1 cellular context compared by ENCODE assay signal in the genomic region with DNA sequence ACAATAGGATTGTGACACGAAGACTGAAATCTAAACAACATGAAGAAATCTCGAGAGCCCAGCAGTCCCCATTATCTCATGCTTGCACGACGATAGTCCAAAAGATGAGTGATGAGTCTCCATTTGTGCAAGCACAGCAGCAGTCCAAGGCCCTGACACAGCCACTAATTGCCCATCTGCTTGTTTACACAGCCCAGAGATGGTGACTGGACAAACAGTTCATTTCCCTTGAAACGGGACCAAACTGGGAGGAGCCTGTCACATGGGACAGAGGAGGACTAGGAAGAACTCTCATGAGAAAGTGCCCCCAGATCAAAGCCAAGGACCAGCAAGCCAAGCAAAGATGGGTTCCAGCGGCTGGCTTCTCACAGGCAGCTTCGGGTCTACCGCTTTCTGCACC.
TF ChIP-seq lines count a peak whose summit lies in the region.

No MANE protein-coding gene starts in this region.

TF ChIP-seq in K562, 482 proteins besides CTCF, POLR2A, EP300 and RAD21 (continued from another document):
- TF ChIP-seq, protein P1, sequence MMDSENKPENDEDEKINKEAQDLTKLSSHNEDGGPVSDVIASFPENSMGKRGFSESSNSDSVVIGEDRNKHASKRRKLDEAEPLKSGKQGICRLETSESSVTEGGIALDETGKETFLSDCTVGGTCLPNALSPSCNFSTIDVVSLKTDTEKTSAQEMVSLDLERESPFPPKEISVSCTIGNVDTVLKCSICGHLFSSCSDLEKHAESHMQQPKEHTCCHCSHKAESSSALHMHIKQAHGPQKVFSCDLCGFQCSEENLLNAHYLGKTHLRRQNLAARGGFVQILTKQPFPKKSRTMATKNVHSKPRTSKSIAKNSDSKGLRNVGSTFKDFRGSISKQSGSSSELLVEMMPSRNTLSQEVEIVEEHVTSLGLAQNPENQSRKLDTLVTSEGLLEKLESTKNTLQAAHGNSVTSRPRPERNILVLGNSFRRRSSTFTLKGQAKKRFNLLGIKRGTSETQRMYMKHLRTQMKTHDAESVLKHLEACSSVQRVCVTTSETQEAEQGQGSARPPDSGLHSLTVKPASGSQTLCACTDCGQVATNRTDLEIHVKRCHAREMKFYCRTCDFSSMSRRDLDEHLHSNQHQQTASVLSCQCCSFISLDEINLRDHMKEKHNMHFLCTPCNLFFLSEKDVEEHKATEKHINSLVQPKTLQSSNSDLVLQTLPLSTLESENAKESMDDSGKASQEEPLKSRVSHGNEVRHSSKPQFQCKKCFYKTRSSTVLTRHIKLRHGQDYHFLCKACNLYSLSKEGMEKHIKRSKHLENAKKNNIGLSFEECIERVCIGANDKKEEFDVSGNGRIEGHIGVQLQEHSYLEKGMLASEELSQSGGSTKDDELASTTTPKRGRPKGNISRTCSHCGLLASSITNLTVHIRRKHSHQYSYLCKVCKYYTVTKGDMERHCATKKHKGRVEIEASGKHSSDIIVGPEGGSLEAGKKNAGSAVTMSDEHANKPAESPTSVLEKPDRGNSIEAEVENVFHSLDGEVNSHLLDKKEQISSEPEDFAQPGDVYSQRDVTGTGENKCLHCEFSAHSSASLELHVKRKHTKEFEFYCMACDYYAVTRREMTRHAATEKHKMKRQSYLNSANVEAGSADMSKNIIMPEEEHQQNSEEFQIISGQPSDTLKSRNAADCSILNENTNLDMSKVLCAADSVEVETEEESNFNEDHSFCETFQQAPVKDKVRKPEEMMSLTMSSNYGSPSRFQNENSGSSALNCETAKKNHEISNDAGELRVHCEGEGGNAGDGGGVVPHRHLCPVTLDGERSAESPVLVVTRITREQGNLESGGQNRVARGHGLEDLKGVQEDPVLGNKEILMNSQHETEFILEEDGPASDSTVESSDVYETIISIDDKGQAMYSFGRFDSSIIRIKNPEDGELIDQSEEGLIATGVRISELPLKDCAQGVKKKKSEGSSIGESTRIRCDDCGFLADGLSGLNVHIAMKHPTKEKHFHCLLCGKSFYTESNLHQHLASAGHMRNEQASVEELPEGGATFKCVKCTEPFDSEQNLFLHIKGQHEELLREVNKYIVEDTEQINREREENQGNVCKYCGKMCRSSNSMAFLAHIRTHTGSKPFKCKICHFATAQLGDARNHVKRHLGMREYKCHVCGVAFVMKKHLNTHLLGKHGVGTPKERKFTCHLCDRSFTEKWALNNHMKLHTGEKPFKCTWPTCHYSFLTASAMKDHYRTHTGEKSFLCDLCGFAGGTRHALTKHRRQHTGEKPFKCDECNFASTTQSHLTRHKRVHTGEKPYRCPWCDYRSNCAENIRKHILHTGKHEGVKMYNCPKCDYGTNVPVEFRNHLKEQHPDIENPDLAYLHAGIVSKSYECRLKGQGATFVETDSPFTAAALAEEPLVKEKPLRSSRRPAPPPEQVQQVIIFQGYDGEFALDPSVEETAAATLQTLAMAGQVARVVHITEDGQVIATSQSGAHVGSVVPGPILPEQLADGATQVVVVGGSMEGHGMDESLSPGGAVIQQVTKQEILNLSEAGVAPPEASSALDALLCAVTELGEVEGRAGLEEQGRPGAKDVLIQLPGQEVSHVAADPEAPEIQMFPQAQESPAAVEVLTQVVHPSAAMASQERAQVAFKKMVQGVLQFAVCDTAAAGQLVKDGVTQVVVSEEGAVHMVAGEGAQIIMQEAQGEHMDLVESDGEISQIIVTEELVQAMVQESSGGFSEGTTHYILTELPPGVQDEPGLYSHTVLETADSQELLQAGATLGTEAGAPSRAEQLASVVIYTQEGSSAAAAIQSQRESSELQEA (IDR thresholded peaks at IDR 0.05; ENCODE audit: low read depth) = no peak
- peak; percentile 64 for TF ChIP-seq MEIS2 (IDR thresholded peaks at IDR 0.05; ENCODE audit: partially characterized antibody)
- TF ChIP-seq FOXA3 (CRISPR knock-in tag; conservative IDR thresholded peaks at IDR 0.05 in 1 of 2, IDR thresholded peaks at IDR 0.05 in 1 of 2) = peak in 1 of 2 experiments; percentile 60; a peak in 1 of 4 replicates
- no peak for TF ChIP-seq SREBF2 (CRISPR knock-in tag; IDR thresholded peaks at IDR 0.05)
- TF ChIP-seq CBFA2T3 (IDR thresholded peaks at IDR 0.05) = peak; percentile 32
- TF ChIP-seq, protein P2, sequence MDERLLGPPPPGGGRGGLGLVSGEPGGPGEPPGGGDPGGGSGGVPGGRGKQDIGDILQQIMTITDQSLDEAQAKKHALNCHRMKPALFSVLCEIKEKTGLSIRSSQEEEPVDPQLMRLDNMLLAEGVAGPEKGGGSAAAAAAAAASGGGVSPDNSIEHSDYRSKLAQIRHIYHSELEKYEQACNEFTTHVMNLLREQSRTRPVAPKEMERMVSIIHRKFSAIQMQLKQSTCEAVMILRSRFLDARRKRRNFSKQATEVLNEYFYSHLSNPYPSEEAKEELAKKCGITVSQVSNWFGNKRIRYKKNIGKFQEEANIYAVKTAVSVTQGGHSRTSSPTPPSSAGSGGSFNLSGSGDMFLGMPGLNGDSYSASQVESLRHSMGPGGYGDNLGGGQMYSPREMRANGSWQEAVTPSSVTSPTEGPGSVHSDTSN (CRISPR knock-in tag; IDR thresholded peaks at IDR 0.05; ENCODE audit: low read depth) = no peak
- TF ChIP-seq, protein P2 (tag; conservative IDR thresholded peaks at IDR 0.05; ENCODE audit: low read depth) = peak; percentile 29; the same call in 1 of the 2 replicates
- TF ChIP-seq YBX1 (IDR thresholded peaks at IDR 0.05) = no peak
- peak; percentile 36; the same call in 1 of the 2 replicates for TF ChIP-seq CBFA2T2 (conservative IDR thresholded peaks at IDR 0.05)
- peak; percentile 21 for TF ChIP-seq ZFP36 (IDR thresholded peaks at IDR 0.05; ENCODE audit: low read depth, low read length, partially characterized antibody)
- peak; percentile 39; the same call in 1 of the 2 replicates for TF ChIP-seq TAL1 (IDR thresholded peaks at IDR 0.05)
- TF ChIP-seq SOX6 (IDR thresholded peaks at IDR 0.05) = peak; percentile 35; the same call in 1 of the 2 replicates
